Comparison of ENCODE assay signal across 8 cellular contexts in the genomic region with DNA sequence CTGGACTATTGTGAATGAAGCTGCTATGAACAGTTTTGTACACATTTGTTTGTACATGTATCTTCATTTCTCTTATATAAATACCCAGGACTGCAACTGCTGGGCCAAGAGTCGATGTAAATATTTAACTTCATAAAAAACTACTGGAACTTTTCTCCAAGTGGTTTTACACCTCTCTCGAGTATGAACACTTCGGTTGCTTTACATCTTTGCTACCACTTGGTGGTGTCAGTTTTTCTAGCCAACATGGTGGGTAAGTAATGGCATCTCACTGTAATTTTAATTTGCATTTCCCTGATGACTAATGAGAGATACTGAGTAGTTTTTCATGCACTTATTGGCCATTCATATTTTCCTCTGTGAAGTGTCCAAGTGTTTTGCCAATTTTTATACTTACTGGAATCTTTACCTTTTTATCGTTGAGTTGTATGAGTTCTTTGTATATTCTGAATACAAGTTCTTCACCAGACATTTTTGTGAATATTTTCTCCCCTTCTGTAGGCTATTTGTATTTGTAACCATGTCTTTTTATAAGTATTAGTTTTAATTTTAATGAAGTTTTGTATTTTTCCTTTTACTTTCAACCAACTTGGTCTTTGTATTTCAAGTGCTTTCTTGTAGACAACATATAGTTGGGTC. TPM values are rescaled to one million over a fixed set of nuclear protein-coding genes. Genes with fewer than 3 reads are reported as not detected.
A peak's percentile ranks its signal among the peaks of the same experiment; 100 is the strongest.
DNase-seq lines count a peak whose midpoint lies in the region; ATAC-seq, FAIRE-seq and TF ChIP-seq lines count a peak whose summit lies in the region.

No MANE protein-coding gene starts in this region.

- TF ChIP-seq CTCF in keratinocyte (optimal IDR thresholded peaks at IDR 0.05 in 1 of 3, IDR thresholded peaks at IDR 0.05 in 1 of 3, conservative IDR thresholded peaks at IDR 0.05 in 1 of 3; ENCODE audit: extremely low read depth in 1 of 3, insufficient read depth in 2 of 3, low read length in 3 of 3): peak; percentile 43 to 61 (median 47)

- ATAC-seq in GM19397 (IDR thresholded peaks at IDR 0.05; ENCODE audit: unreplicated experiment): no peak

- no peaks in the 10 kb centered on the region for H3K9me3 ChIP-seq in keratinocyte (ENCODE audit: control insufficient read depth, low read depth, low read length)

- H3K79me2 ChIP-seq in keratinocyte (ENCODE audit: control insufficient read depth, insufficient read depth, low read length): no peaks in the 10 kb centered on the region

- no peak overlapping the region for H2AFZ ChIP-seq in keratinocyte (ENCODE audit: control insufficient read depth, low read length)

- H3K27me3 ChIP-seq in keratinocyte (ENCODE audit: control insufficient read depth, extremely low read depth, insufficient read depth, low read length): no peaks in the 10 kb centered on the region

- no peaks in the 10 kb centered on the region for H4K20me1 ChIP-seq in keratinocyte (ENCODE audit: control insufficient read depth, extremely low read depth, insufficient read depth, low read length)

- no peaks in the 10 kb centered on the region for H3K9me1 ChIP-seq in keratinocyte (ENCODE audit: control insufficient read depth, extremely low read depth, insufficient read depth, low read length)

- H3K36me3 ChIP-seq in keratinocyte (ENCODE audit: control insufficient read depth in 2 of 2, extremely low read depth in 1 of 2, insufficient read depth in 2 of 2, low read length in 2 of 2): no peaks in the 10 kb centered on the region

- H3K4me3 ChIP-seq in keratinocyte (ENCODE audit: control insufficient read depth in 2 of 3, extremely low read depth in 1 of 3, insufficient read depth in 2 of 3, low read depth in 1 of 3, low read length in 3 of 3): no peak overlapping the region

- DNase-seq in A172 (ENCODE audit: low spot score) (peak; percentile 53), HT-29 (ENCODE audit: low spot score) (peak; percentile 76), keratinocyte (ENCODE audit: low read depth, low spot score) (no peak)
- no peak for DNase-seq in stimulated activated CD4-positive, alpha-beta T cell treated with anti-CD3 and anti-CD28 coated beads, Interleukin-4, amount 100 ng/mL, for 4 hours
- no peak for DNase-seq in stimulated activated CD4-positive, alpha-beta T cell treated with anti-CD3 and anti-CD28 coated beads, Interleukin-2, amount 100 ng/mL, for 48 hours

- dilution Hi-C loops in keratinocyte (cut with MboI; ENCODE audit: extremely low pct_ligation_motif_present, low sequenced_read_pairs): no loop called here

- H3K4me2 ChIP-seq in keratinocyte (ENCODE audit: control insufficient read depth, extremely low read depth, insufficient read depth, low read depth, low read length): no peak overlapping the region

- no peak overlapping the region for H3K27ac ChIP-seq in keratinocyte (ENCODE audit: control insufficient read depth, insufficient read depth, low read length)

- H3K9ac ChIP-seq in keratinocyte (ENCODE audit: control insufficient read depth, extremely low read depth, insufficient read depth, low read length): no peak overlapping the region

- peaks cover 8% of the 10 kb centered on the region for H3K4me1 ChIP-seq in keratinocyte (ENCODE audit: control insufficient read depth, extremely low read depth, insufficient read depth, low read length)

- FAIRE-seq in G401.6 (lab: Jason Lieb, UNC): peak; percentile 30
- peak; percentile 42 for FAIRE-seq in TTC549 (lab: Jason Lieb, UNC)
- FAIRE-seq in keratinocyte (lab: Jason Lieb, UNC): peak; percentile 90

RNA-seq across cellular contexts. Expression of a gene that starts 44.4 kb away (rescaled TPM):
- 6.7 and 22.9 TPM in 2 replicates for total RNA-seq in A172 (2014; rRNA removed; shearing (Covaris generic))
- total RNA-seq in HT-29 (2014; rRNA removed; shearing (Covaris generic)): 4.9 and 6.2 TPM in 2 replicates
- 1.7 to 2.4 TPM (median 2.4 TPM) in 3 replicates for polyA plus RNA-seq in keratinocyte
- 1.6 TPM for polyA plus RNA-seq in keratinocyte (2011; ENCODE audit: low read depth)
- 1.2 and 1.4 TPM in 2 replicates for polyA plus RNA-seq in keratinocyte (2011; cell fraction: cytosol; rRNA removed)
- 2.6 and 2.9 TPM in 2 replicates for polyA plus RNA-seq in keratinocyte (2011; cell fraction: nucleus; rRNA removed)
- 1.6 and 1.8 TPM in 2 replicates for polyA plus RNA-seq in keratinocyte (2012; ENCODE audit: low replicate concordance)
- polyA minus RNA-seq in keratinocyte: 1.5 to 3.1 TPM in 2 of 3 replicates, not detected in the other
- not detected for polyA minus RNA-seq in keratinocyte (2011; cell fraction: cytosol; rRNA and poly(A)+ RNA removed)
- polyA minus RNA-seq in keratinocyte (2011; cell fraction: nucleus; rRNA and poly(A)+ RNA removed): 1.4 and 6.7 TPM in 2 replicates

Comparison
In these comparisons a context has a peak if more than half of its experiments do, and no peak if none do; other contexts are left out.
1. DNase-seq: peak in A172 (single experiment) and HT-29 (single experiment); none in keratinocyte (single experiment), stimulated activated CD4-positive, alpha-beta T cell treated with anti-CD3 and anti-CD28 coated beads, Interleukin-4, amount 100 ng/mL, for 4 hours (0 of 2) and stimulated activated CD4-positive, alpha-beta T cell treated with anti-CD3 and anti-CD28 coated beads, Interleukin-2, amount 100 ng/mL, for 48 hours (0 of 2).